Comparison of ENCODE assay signal across 22 cellular contexts in genomic region chr2:119015849-119016248, GRCh38.
"Had no signal": no experiment of that assay in that cellular context is flagged by ENCODE, and none has a peak within 500 bp of the region (broad histone marks: within the 10 kb centered on the region; RNA-seq: fewer than 3 reads in every experiment).

No MANE protein-coding gene starts in this region.

- H3K27ac Mint-ChIP-seq: activated B cell treated with CpG ODN at 0.5 μM for 24 hours; activated CD4-positive, alpha-beta T cell treated with anti-CD3 and anti-CD28 coated beads, Interleukin-2, amount 10 ng/mL, durations not matched to agents 7 days and 5 days; activated CD8-positive, alpha-beta T cell treated with anti-CD3 and anti-CD28 coated beads, Interleukin-2, amount 10 ng/mL, durations not matched to agents 7 days and 5 days; activated naive CD4-positive, alpha-beta T cell treated with anti-CD3 and anti-CD28 coated beads for 36 hours; effector memory CD8-positive, alpha-beta T cell; naive B cell; neural progenitor cell had no signal

- H3K4me1 Mint-ChIP-seq: activated B cell treated with CpG ODN at 0.5 μM for 24 hours; activated CD4-positive, alpha-beta T cell treated with anti-CD3 and anti-CD28 coated beads, Interleukin-2, amount 10 ng/mL, durations not matched to agents 7 days and 5 days; naive B cell had no signal

- H3K27me3 ChIP-seq: right atrium auricular region, uterus had no signal

- H3K4me3 ChIP-seq: body of pancreas, mucosa of descending colon, neural progenitor cell, prostate gland, right atrium auricular region, tibial artery, uterus had no signal

- H3K4me1 ChIP-seq: neural progenitor cell, prostate gland, right atrium auricular region, uterus had no signal

- H3K9me3 ChIP-seq: body of pancreas, mucosa of descending colon, prostate gland, right atrium auricular region, tibial artery, uterus had no signal

- H3K4me3 Mint-ChIP-seq: activated B cell treated with CpG ODN at 0.5 μM for 24 hours; activated CD4-positive, alpha-beta T cell treated with anti-CD3 and anti-CD28 coated beads, Interleukin-2, amount 10 ng/mL, durations not matched to agents 7 days and 5 days; activated CD8-positive, alpha-beta T cell treated with anti-CD3 and anti-CD28 coated beads, Interleukin-2, amount 10 ng/mL, durations not matched to agents 7 days and 5 days; activated naive CD4-positive, alpha-beta T cell treated with anti-CD3 and anti-CD28 coated beads for 36 hours; activated T-cell treated with anti-CD3 and anti-CD28 coated beads, Interleukin-2, amount 50 U/mL, for 4 hours; effector memory CD8-positive, alpha-beta T cell; naive B cell; neural progenitor cell had no signal

- H3K27ac ChIP-seq: body of pancreas, neural progenitor cell, prostate gland, right atrium auricular region, tibial artery, uterus had no signal

- H3K9me3 Mint-ChIP-seq: activated B cell treated with CpG ODN at 0.5 μM for 24 hours; activated CD4-positive, alpha-beta T cell treated with anti-CD3 and anti-CD28 coated beads, Interleukin-2, amount 10 ng/mL, durations not matched to agents 7 days and 5 days; activated naive CD4-positive, alpha-beta T cell treated with anti-CD3 and anti-CD28 coated beads for 36 hours; activated T-cell treated with anti-CD3 and anti-CD28 coated beads, Interleukin-2, amount 50 U/mL, for 4 hours; effector memory CD8-positive, alpha-beta T cell; neural progenitor cell had no signal

- ATAC-seq: activated CD8-positive, alpha-beta T cell treated with anti-CD3 and anti-CD28 coated beads, Interleukin-2, amount 10 ng/mL, durations not matched to agents 7 days and 5 days; activated T-cell treated with anti-CD3 and anti-CD28 coated beads, Interleukin-2, amount 50 U/mL, for 4 hours; body of pancreas; effector memory CD8-positive, alpha-beta T cell; mucosa of descending colon had no signal

- H2AFZ ChIP-seq: neural progenitor cell had no signal

- H3K36me3 ChIP-seq: neural progenitor cell, prostate gland, right atrium auricular region, tibial artery, uterus had no signal

- H3K36me3 Mint-ChIP-seq: naive B cell, neural progenitor cell had no signal

- H3K9ac ChIP-seq: neural progenitor cell had no signal

- DNase-seq: activated B cell treated with CpG ODN at 0.5 μM for 24 hours; activated CD4-positive, alpha-beta T cell treated with anti-CD3 and anti-CD28 coated beads, Interleukin-2, amount 10 ng/mL, durations not matched to agents 7 days and 5 days; activated CD8-positive, alpha-beta T cell treated with anti-CD3 and anti-CD28 coated beads, Interleukin-2, amount 10 ng/mL, durations not matched to agents 7 days and 5 days; activated naive CD4-positive, alpha-beta T cell treated with anti-CD3 and anti-CD28 coated beads for 36 hours; activated T-cell treated with anti-CD3 and anti-CD28 coated beads, Interleukin-2, amount 50 U/mL, for 4 hours; body of pancreas; dermis blood vessel endothelial cell; effector memory CD8-positive, alpha-beta T cell; left cardiac atrium; mesenchymal stem cell; mucosa of descending colon; naive B cell; stimulated activated CD4-positive, alpha-beta T cell treated with anti-CD3 and anti-CD28 coated beads, Interleukin-12 subunit alpha, Interleukin-12 subunit beta, amount 100 ng/mL, for 4 hours; stimulated activated CD4-positive, alpha-beta T cell treated with anti-CD3 and anti-CD28 coated beads, Interleukin-1b, Interleukin-23, amount 100 ng/mL, for 48 hours; stimulated activated CD8-positive, alpha-beta memory T cell treated with anti-CD3 and anti-CD28 coated beads, Interleukin-4, amount 100 ng/mL, for 48 hours; stimulated activated naive CD4-positive, alpha-beta T cell treated with Interleukin-2 at 50 U/mL for 16 hours; substantia nigra; tibial artery; uterus had no signal

- H3K4me2 ChIP-seq: neural progenitor cell had no signal
